In genomic region chr7:77696643-77697534, GRCh38 we compare ENCODE assay signal across 1 cellular context.
TF ChIP-seq lines count a peak whose summit lies in the region.

No MANE protein-coding gene starts in this region.

TF ChIP-seq in HEK293, 187 proteins besides CTCF, POLR2A, EP300 and RAD21 (continued from another document and continues in another):
- TF ChIP-seq ZSCAN30 (tag by site-specific recombination; IDR thresholded peaks at IDR 0.05) (no peak; the same call in 1 of the 2 replicates), TSHZ1 (tag by site-specific recombination; IDR thresholded peaks at IDR 0.05; ENCODE audit: borderline replicate concordance) (peak; percentile 45; the same call in 1 of the 2 replicates), ZNF223 (tag by site-specific recombination; IDR thresholded peaks at IDR 0.05) (no peak), HOXC10 (CRISPR knock-in tag; IDR thresholded peaks at IDR 0.05) (0 out of 2 replicates have a peak, but pooled peaks have one; percentile 61), ZNF2 (tag by site-specific recombination; IDR thresholded peaks at IDR 0.05) (peak; percentile 60; the same call in 1 of the 2 replicates), ZNF600 (tag by site-specific recombination; IDR thresholded peaks at IDR 0.05) (peak; percentile 43; the same call in 1 of the 2 replicates), ZNF664 (tag by site-specific recombination; IDR thresholded peaks at IDR 0.05) (no peak), ZNF629 (tag by site-specific recombination; IDR thresholded peaks at IDR 0.05) (peak; percentile 40; the same call in 1 of the 2 replicates), ZSCAN4 (tag by site-specific recombination; IDR thresholded peaks at IDR 0.05) (no peak), PRDM6 (tag by site-specific recombination; IDR thresholded peaks at IDR 0.05) (no peak), ZNF558 (tag by site-specific recombination; IDR thresholded peaks at IDR 0.05) (no peak), ZNF398 (tag by site-specific recombination; IDR thresholded peaks at IDR 0.05) (peak; percentile 59), SP7 (tag by site-specific recombination; IDR thresholded peaks at IDR 0.05) (peak; percentile 52), SCRT2 (tag by site-specific recombination; IDR thresholded peaks at IDR 0.05) (no peak), ZNF701 (tag by site-specific recombination; IDR thresholded peaks at IDR 0.05) (no peak), ZNF155 (tag by site-specific recombination; IDR thresholded peaks at IDR 0.05) (no peak), SCRT1 (tag by site-specific recombination; IDR thresholded peaks at IDR 0.05; ENCODE audit: borderline replicate concordance) (no peak), ZNF274 (IDR thresholded peaks at IDR 0.05; ENCODE audit: low read length) (no peak), ZNF274 (tag by site-specific recombination; IDR thresholded peaks at IDR 0.05; ENCODE audit: borderline replicate concordance) (no peak), ZNF610 (tag by site-specific recombination; IDR thresholded peaks at IDR 0.05; ENCODE audit: borderline replicate concordance) (no peak), ZNF624 (tag by site-specific recombination; IDR thresholded peaks at IDR 0.05) (no peak), ZNF366 (tag by site-specific recombination; conservative IDR thresholded peaks at IDR 0.05) (peak; percentile 76), ZNF311 (tag by site-specific recombination; IDR thresholded peaks at IDR 0.05; ENCODE audit: borderline replicate concordance) (no peak), ZNF704 (tag by site-specific recombination; IDR thresholded peaks at IDR 0.05) (no peak), PRDM1 (tag by site-specific recombination; IDR thresholded peaks at IDR 0.05) (peak; percentile 43; the same call in 1 of the 2 replicates), ZEB2 (tag by site-specific recombination; IDR thresholded peaks at IDR 0.05) (peak; percentile 18), ZBTB17 (tag by site-specific recombination; IDR thresholded peaks at IDR 0.05) (no peak), ZNF121 (tag by site-specific recombination; IDR thresholded peaks at IDR 0.05) (no peak), ZNF16 (tag by site-specific recombination; IDR thresholded peaks at IDR 0.05; ENCODE audit: low read depth) (no peak), ZNF26 (tag by site-specific recombination; IDR thresholded peaks at IDR 0.05) (no peak), IKZF3 (tag by site-specific recombination; IDR thresholded peaks at IDR 0.05) (peak; percentile 36), ZNF76 (tag by site-specific recombination; IDR thresholded peaks at IDR 0.05; ENCODE audit: borderline replicate concordance, low read depth) (0 out of 2 replicates have a peak, but pooled peaks have one; percentile 8)
- TF ChIP-seq, protein P1, sequence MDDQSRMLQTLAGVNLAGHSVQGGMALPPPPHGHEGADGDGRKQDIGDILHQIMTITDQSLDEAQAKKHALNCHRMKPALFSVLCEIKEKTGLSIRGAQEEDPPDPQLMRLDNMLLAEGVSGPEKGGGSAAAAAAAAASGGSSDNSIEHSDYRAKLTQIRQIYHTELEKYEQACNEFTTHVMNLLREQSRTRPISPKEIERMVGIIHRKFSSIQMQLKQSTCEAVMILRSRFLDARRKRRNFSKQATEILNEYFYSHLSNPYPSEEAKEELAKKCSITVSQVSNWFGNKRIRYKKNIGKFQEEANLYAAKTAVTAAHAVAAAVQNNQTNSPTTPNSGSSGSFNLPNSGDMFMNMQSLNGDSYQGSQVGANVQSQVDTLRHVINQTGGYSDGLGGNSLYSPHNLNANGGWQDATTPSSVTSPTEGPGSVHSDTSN (CRISPR knock-in tag; IDR thresholded peaks at IDR 0.05), result 0 out of 2 replicates have a peak, but pooled peaks have one; percentile 42
- TF ChIP-seq, protein P2, sequence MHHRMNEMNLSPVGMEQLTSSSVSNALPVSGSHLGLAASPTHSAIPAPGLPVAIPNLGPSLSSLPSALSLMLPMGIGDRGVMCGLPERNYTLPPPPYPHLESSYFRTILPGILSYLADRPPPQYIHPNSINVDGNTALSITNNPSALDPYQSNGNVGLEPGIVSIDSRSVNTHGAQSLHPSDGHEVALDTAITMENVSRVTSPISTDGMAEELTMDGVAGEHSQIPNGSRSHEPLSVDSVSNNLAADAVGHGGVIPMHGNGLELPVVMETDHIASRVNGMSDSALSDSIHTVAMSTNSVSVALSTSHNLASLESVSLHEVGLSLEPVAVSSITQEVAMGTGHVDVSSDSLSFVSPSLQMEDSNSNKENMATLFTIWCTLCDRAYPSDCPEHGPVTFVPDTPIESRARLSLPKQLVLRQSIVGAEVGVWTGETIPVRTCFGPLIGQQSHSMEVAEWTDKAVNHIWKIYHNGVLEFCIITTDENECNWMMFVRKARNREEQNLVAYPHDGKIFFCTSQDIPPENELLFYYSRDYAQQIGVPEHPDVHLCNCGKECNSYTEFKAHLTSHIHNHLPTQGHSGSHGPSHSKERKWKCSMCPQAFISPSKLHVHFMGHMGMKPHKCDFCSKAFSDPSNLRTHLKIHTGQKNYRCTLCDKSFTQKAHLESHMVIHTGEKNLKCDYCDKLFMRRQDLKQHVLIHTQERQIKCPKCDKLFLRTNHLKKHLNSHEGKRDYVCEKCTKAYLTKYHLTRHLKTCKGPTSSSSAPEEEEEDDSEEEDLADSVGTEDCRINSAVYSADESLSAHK (tag by site-specific recombination; IDR thresholded peaks at IDR 0.05), result peak; percentile 20; the same call in 1 of the 2 replicates
- TF ChIP-seq, protein P3, sequence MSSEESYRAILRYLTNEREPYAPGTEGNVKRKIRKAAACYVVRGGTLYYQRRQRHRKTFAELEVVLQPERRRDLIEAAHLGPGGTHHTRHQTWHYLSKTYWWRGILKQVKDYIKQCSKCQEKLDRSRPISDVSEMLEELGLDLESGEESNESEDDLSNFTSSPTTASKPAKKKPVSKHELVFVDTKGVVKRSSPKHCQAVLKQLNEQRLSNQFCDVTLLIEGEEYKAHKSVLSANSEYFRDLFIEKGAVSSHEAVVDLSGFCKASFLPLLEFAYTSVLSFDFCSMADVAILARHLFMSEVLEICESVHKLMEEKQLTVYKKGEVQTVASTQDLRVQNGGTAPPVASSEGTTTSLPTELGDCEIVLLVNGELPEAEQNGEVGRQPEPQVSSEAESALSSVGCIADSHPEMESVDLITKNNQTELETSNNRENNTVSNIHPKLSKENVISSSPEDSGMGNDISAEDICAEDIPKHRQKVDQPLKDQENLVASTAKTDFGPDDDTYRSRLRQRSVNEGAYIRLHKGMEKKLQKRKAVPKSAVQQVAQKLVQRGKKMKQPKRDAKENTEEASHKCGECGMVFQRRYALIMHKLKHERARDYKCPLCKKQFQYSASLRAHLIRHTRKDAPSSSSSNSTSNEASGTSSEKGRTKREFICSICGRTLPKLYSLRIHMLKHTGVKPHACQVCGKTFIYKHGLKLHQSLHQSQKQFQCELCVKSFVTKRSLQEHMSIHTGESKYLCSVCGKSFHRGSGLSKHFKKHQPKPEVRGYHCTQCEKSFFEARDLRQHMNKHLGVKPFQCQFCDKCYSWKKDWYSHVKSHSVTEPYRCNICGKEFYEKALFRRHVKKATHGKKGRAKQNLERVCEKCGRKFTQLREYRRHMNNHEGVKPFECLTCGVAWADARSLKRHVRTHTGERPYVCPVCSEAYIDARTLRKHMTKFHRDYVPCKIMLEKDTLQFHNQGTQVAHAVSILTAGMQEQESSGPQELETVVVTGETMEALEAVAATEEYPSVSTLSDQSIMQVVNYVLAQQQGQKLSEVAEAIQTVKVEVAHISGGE (tag by site-specific recombination; conservative IDR thresholded peaks at IDR 0.05; ENCODE audit: low read depth), result peak; percentile 66
- TF ChIP-seq, protein P4, sequence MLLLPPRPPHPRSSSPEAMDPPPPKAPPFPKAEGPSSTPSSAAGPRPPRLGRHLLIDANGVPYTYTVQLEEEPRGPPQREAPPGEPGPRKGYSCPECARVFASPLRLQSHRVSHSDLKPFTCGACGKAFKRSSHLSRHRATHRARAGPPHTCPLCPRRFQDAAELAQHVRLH (tag by site-specific recombination; IDR thresholded peaks at IDR 0.05), result no peak
- TF ChIP-seq, protein P5, sequence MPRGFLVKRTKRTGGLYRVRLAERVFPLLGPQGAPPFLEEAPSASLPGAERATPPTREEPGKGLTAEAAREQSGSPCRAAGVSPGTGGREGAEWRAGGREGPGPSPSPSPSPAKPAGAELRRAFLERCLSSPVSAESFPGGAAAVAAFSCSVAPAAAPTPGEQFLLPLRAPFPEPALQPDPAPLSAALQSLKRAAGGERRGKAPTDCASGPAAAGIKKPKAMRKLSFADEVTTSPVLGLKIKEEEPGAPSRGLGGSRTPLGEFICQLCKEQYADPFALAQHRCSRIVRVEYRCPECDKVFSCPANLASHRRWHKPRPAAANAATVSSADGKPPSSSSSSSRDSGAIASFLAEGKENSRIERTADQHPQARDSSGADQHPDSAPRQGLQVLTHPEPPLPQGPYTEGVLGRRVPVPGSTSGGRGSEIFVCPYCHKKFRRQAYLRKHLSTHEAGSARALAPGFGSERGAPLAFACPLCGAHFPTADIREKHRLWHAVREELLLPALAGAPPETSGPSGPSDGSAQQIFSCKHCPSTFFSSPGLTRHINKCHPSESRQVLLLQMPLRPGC (tag by site-specific recombination; IDR thresholded peaks at IDR 0.05), result no peak
